In genomic region chr17:30378191-30378796, GRCh38 we compare ENCODE assay signal across 1 cellular context.
TF ChIP-seq lines count a peak whose summit lies in the region.

No MANE protein-coding gene starts in this region.

TF ChIP-seq in HepG2, 621 proteins besides CTCF, POLR2A, EP300 and RAD21 (continued from another document and continues in another):
- TF ChIP-seq ZBTB10 (CRISPR knock-in tag; IDR thresholded peaks at IDR 0.05; ENCODE audit: borderline replicate concordance) (no peak), MTF1 (CRISPR knock-in tag; IDR thresholded peaks at IDR 0.05) (0 out of 2 replicates have a peak, but pooled peaks have one; percentile 41), ZNF704 (CRISPR knock-in tag; IDR thresholded peaks at IDR 0.05; ENCODE audit: borderline replicate concordance) (0 out of 2 replicates have a peak, but pooled peaks have one; percentile 51), MTA1 (CRISPR knock-in tag; IDR thresholded peaks at IDR 0.05; ENCODE audit: borderline replicate concordance) (no peak), CBX5 (CRISPR knock-in tag; IDR thresholded peaks at IDR 0.05; ENCODE audit: borderline replicate concordance) (0 out of 2 replicates have a peak, but pooled peaks have one; percentile 21), ARNTL (CRISPR knock-in tag; IDR thresholded peaks at IDR 0.05) (peak; percentile 76; the same call in 1 of the 2 replicates), TCF7L2 (IDR thresholded peaks at IDR 0.05; ENCODE audit: low read depth, low read length) (no peak), RBFOX2 (IDR thresholded peaks at IDR 0.05; ENCODE audit: low read depth, low read length) (no peak), ZNF18 (CRISPR knock-in tag; IDR thresholded peaks at IDR 0.05; ENCODE audit: insufficient replicate concordance) (peak; percentile 58), ZNF225 (CRISPR knock-in tag; IDR thresholded peaks at IDR 0.05) (no peak), ZBTB44 (CRISPR knock-in tag; IDR thresholded peaks at IDR 0.05) (no peak), HMGA1 (CRISPR knock-in tag; conservative IDR thresholded peaks at IDR 0.05) (no peak), ZNF674 (CRISPR knock-in tag; IDR thresholded peaks at IDR 0.05; ENCODE audit: low read depth) (peak; percentile 43; the same call in 1 of the 2 replicates), ZNF224 (CRISPR knock-in tag; IDR thresholded peaks at IDR 0.05) (0 out of 2 replicates have a peak, but pooled peaks have one; percentile 26), CHD4 (IDR thresholded peaks at IDR 0.05; ENCODE audit: borderline replicate concordance, low read length) (no peak), KLF6 (CRISPR knock-in tag; IDR thresholded peaks at IDR 0.05) (no peak; the same call in 1 of the 2 replicates), HES4 (CRISPR knock-in tag; IDR thresholded peaks at IDR 0.05; ENCODE audit: borderline replicate concordance) (peak; percentile 80; the same call in 1 of the 2 replicates), ZFP36L1 (CRISPR knock-in tag; IDR thresholded peaks at IDR 0.05) (0 out of 2 replicates have a peak, but pooled peaks have one; percentile 47), ZNF12 (CRISPR knock-in tag; IDR thresholded peaks at IDR 0.05) (no peak), EZH2 (conservative IDR thresholded peaks at IDR 0.05; ENCODE audit: low read depth, low read length) (no peak), MATR3 (CRISPR knock-in tag; IDR thresholded peaks at IDR 0.05) (no peak), ZEB1 (IDR thresholded peaks at IDR 0.05; ENCODE audit: insufficient replicate concordance, low read depth) (no peak), MIXL1 (CRISPR knock-in tag; IDR thresholded peaks at IDR 0.05) (0 out of 2 replicates have a peak, but pooled peaks have one; percentile 6), ZNF800 (CRISPR knock-in tag; IDR thresholded peaks at IDR 0.05) (0 out of 2 replicates have a peak, but pooled peaks have one; percentile 63), TRIM22 (IDR thresholded peaks at IDR 0.05) (no peak), ZNF30 (CRISPR knock-in tag; IDR thresholded peaks at IDR 0.05) (0 out of 2 replicates have a peak, but pooled peaks have one; percentile 60), GFI1 (CRISPR knock-in tag; IDR thresholded peaks at IDR 0.05; ENCODE audit: borderline replicate concordance) (no peak), SMAD3 (CRISPR knock-in tag; IDR thresholded peaks at IDR 0.05) (0 out of 2 replicates have a peak, but pooled peaks have one; percentile 11), KDM6A (CRISPR knock-in tag; IDR thresholded peaks at IDR 0.05; ENCODE audit: low read depth) (no peak), ZSCAN22 (CRISPR knock-in tag; IDR thresholded peaks at IDR 0.05) (no peak), ZNF337 (CRISPR knock-in tag; IDR thresholded peaks at IDR 0.05; ENCODE audit: borderline replicate concordance, low read depth) (peak; percentile 3; the same call in 1 of the 2 replicates), ZNF557 (CRISPR knock-in tag; IDR thresholded peaks at IDR 0.05) (peak; percentile 79; the same call in 1 of the 2 replicates), MED13 (CRISPR knock-in tag; IDR thresholded peaks at IDR 0.05) (no peak), ZNF496 (CRISPR knock-in tag; IDR thresholded peaks at IDR 0.05; ENCODE audit: insufficient replicate concordance) (no peak), REXO4 (CRISPR knock-in tag; IDR thresholded peaks at IDR 0.05; ENCODE audit: borderline replicate concordance) (0 out of 2 replicates have a peak, but pooled peaks have one; percentile 46), HNRNPH1 (optimal IDR thresholded peaks at IDR 0.05; ENCODE audit: low read depth, low read length) (no peak), ZNF367 (CRISPR knock-in tag; IDR thresholded peaks at IDR 0.05; ENCODE audit: borderline replicate concordance) (0 out of 2 replicates have a peak, but pooled peaks have one; percentile 81), ZBTB38 (CRISPR knock-in tag; IDR thresholded peaks at IDR 0.05) (no peak; the same call in 1 of the 2 replicates), RNF2 (conservative IDR thresholded peaks at IDR 0.05; ENCODE audit: low read depth) (peak; percentile 85; the same call in 1 of the 2 replicates), ZNF382 (CRISPR knock-in tag; IDR thresholded peaks at IDR 0.05; ENCODE audit: borderline replicate concordance) (no peak), NKX3-1 (CRISPR knock-in tag; IDR thresholded peaks at IDR 0.05) (0 out of 2 replicates have a peak, but pooled peaks have one; percentile 78), NR1H2 (CRISPR knock-in tag; IDR thresholded peaks at IDR 0.05; ENCODE audit: borderline replicate concordance, low read depth) (0 out of 2 replicates have a peak, but pooled peaks have one; percentile 37), ZNF670 (CRISPR knock-in tag; IDR thresholded peaks at IDR 0.05; ENCODE audit: borderline replicate concordance) (no peak), CHCHD3 (CRISPR knock-in tag; IDR thresholded peaks at IDR 0.05) (no peak), ZNF605 (CRISPR knock-in tag; IDR thresholded peaks at IDR 0.05) (peak; percentile 83), SMAD1 (CRISPR knock-in tag; IDR thresholded peaks at IDR 0.05; ENCODE audit: borderline replicate concordance, low read depth) (0 out of 2 replicates have a peak, but pooled peaks have one; percentile 47), REPIN1 (CRISPR knock-in tag; IDR thresholded peaks at IDR 0.05; ENCODE audit: borderline replicate concordance, low read depth) (no peak), SP5 (CRISPR knock-in tag; IDR thresholded peaks at IDR 0.05; ENCODE audit: borderline replicate concordance, low read depth) (no peak), ZNF83 (CRISPR knock-in tag; IDR thresholded peaks at IDR 0.05; ENCODE audit: borderline replicate concordance) (peak; percentile 80; the same call in 1 of the 2 replicates), ZFYVE20 (CRISPR knock-in tag; IDR thresholded peaks at IDR 0.05; ENCODE audit: borderline replicate concordance, low read depth) (no peak), NFATC3 (CRISPR knock-in tag; IDR thresholded peaks at IDR 0.05) (peak; percentile 91; the same call in 1 of the 2 replicates), BCL3 (CRISPR knock-in tag; IDR thresholded peaks at IDR 0.05) (peak; percentile 55), FLYWCH1 (CRISPR knock-in tag; IDR thresholded peaks at IDR 0.05) (peak; percentile 88; the same call in 1 of the 2 replicates), BRF2 (CRISPR knock-in tag; IDR thresholded peaks at IDR 0.05) (peak; percentile 19; the same call in 1 of the 2 replicates), ZFP62 (CRISPR knock-in tag; IDR thresholded peaks at IDR 0.05) (no peak), ZFP1 (CRISPR knock-in tag; IDR thresholded peaks at IDR 0.05) (0 out of 2 replicates have a peak, but pooled peaks have one; percentile 24), ZNF460 (CRISPR knock-in tag; IDR thresholded peaks at IDR 0.05; ENCODE audit: borderline replicate concordance) (no peak), ZNF510 (CRISPR knock-in tag; IDR thresholded peaks at IDR 0.05; ENCODE audit: low read depth) (no peak), ZNF251 (CRISPR knock-in tag; IDR thresholded peaks at IDR 0.05) (no peak), ZNF607 (CRISPR knock-in tag; IDR thresholded peaks at IDR 0.05; ENCODE audit: borderline replicate concordance) (no peak), ZNF572 (CRISPR knock-in tag; IDR thresholded peaks at IDR 0.05) (0 out of 2 replicates have a peak, but pooled peaks have one; percentile 22), ZNF547 (CRISPR knock-in tag; IDR thresholded peaks at IDR 0.05) (peak; percentile 58; the same call in 1 of the 2 replicates), PITX1 (CRISPR knock-in tag; IDR thresholded peaks at IDR 0.05) (peak; percentile 27; the same call in 1 of the 2 replicates)
